ENCODE assay signal across 8 cellular contexts in genomic region chr10:38403347-38404117, GRCh38.
A peak's percentile ranks its signal among the peaks of the same experiment; 100 is the strongest.
DNase-seq lines count a peak whose midpoint lies in the region; ATAC-seq, FAIRE-seq and TF ChIP-seq lines count a peak whose summit lies in the region.
"Not testable (repeated sequence)": the region's sequence is repeated elsewhere in the genome, so short reads cannot be mapped to it uniquely, and the experiment has no call there.

No MANE protein-coding gene starts in this region.

- peak overlapping the region; percentile 87 to 92 (median 90) for H3K4me3 Mint-ChIP-seq in CD4-positive, alpha-beta memory T cell
- peak overlapping the region; percentile 83 for H3K4me3 Mint-ChIP-seq in activated CD4-positive, alpha-beta T cell treated with anti-CD3 and anti-CD28 coated beads for 36 hours

- H2AK5ac ChIP-seq in trophoblast cell (ENCODE audit: low read length): not testable (repeated sequence)

- not testable (repeated sequence) for H2BK120ac ChIP-seq in trophoblast cell (ENCODE audit: insufficient read depth, low read length, poor library complexity)

- not testable (repeated sequence) for TF ChIP-seq CTCF in KMS-11 (conservative IDR thresholded peaks at IDR 0.05; ENCODE audit: low read depth, low read length)
- TF ChIP-seq CTCF in body of pancreas (IDR thresholded peaks at IDR 0.05) (peak in 2 of 7 experiments; percentile 30 to 42), HepG2 (CRISPR knock-in tag; IDR thresholded peaks at IDR 0.05) (0 out of 2 replicates have a peak, but pooled peaks have one; percentile 1), tibial artery (IDR thresholded peaks at IDR 0.05) (peak in 1 of 2 experiments; percentile 5)

- H3K79me1 ChIP-seq in trophoblast cell (ENCODE audit: low read length): not testable (repeated sequence)

- CTCF ChIA-PET in CD4-positive, alpha-beta memory T cell (lab: Charles Lee; ENCODE audit: partially characterized antibody); activated CD4-positive, alpha-beta T cell treated with anti-CD3 and anti-CD28 coated beads for 36 hours (lab: Charles Lee); HepG2 (lab: Yijun Ruan, JAX; ENCODE audit: low intra/inter-chr PET ratio, low total read pairs): not testable (repeated sequence)

- peak overlapping the region; percentile 79; the same call in 1 of the 2 replicates for H2AFZ ChIP-seq in KMS-11 (ENCODE audit: low read depth)
- H2AFZ ChIP-seq in HepG2 (ENCODE audit: low read length); trophoblast cell (ENCODE audit: insufficient read depth, low read length, poor library complexity): not testable (repeated sequence)

- intact Hi-C loops in CD4-positive, alpha-beta memory T cell (cut with micrococcal nuclease); body of pancreas (cut with DNase I); HepG2 (cut with micrococcal nuclease; ENCODE audit: unreplicated experiment); tibial artery (cut with DNase I; ENCODE audit: low total_unique reads): not testable (repeated sequence)
- intact Hi-C loops in activated CD4-positive, alpha-beta T cell treated with anti-CD3 and anti-CD28 coated beads for 36 hours (cut with DNase I, micrococcal nuclease): loop anchor here (1.0 to 2.0 kb wide), 4 partner anchors 47 to 427 kb away; partner anchors contain the start of genes ZNF25 (in 1 of the 2), ZNF33A (in 1 of the 2) and ZNF37A (in 1 of the 2)

- not testable (repeated sequence) for H4K91ac ChIP-seq in trophoblast cell (ENCODE audit: low read depth, low read length)

- POLR2A ChIA-PET in CD4-positive, alpha-beta memory T cell (lab: Charles Lee; ENCODE audit: partially characterized antibody): interaction anchor here (1.2 to 2.1 kb wide), 3 partner anchors 393 to 546 kb away, joined by 3 to 16 read pairs (median 5); partner anchors contain the start of genes ZNF248, ZNF25 and ZNF33A
- POLR2A ChIA-PET in activated CD4-positive, alpha-beta T cell treated with anti-CD3 and anti-CD28 coated beads for 36 hours (lab: Charles Lee): interaction anchor here (0.7 kb wide), 1 partner anchor 425 kb away, joined by 3 read pairs; no protein-coding TSS in a partner anchor
- POLR2A ChIA-PET in HepG2 (lab: Yijun Ruan, JAX): not testable (repeated sequence)

- H4K12ac ChIP-seq in trophoblast cell (ENCODE audit: low read depth, low read length): not testable (repeated sequence)

- not testable (repeated sequence) for H3K36me3 Mint-ChIP-seq in CD4-positive, alpha-beta memory T cell; activated CD4-positive, alpha-beta T cell treated with anti-CD3 and anti-CD28 coated beads for 36 hours (ENCODE audit: low read depth)

- H3K4me1 Mint-ChIP-seq in CD4-positive, alpha-beta memory T cell: peaks cover 3 to 13% (median 8%) of the 10 kb centered on the region in 4 donors
- not testable (repeated sequence) for H3K4me1 Mint-ChIP-seq in activated CD4-positive, alpha-beta T cell treated with anti-CD3 and anti-CD28 coated beads for 36 hours

- H3K36me3 ChIP-seq in CD4-positive, alpha-beta memory T cell (ENCODE audit: insufficient read depth, low read length); KMS-11 (ENCODE audit: insufficient read depth); body of pancreas (replicated peaks in 1 of 2; ENCODE audit: insufficient read depth in 1 of 2, low read depth in 2 of 2); HepG2 (replicated peaks in 1 of 2; ENCODE audit: control insufficient read depth in 1 of 2, insufficient read depth in 2 of 2, low read length in 2 of 2); trophoblast cell (ENCODE audit: control insufficient read depth in 1 of 2, insufficient read depth in 2 of 2, low read length in 2 of 2); tibial artery: not testable (repeated sequence)

- not testable (repeated sequence) for H4K8ac ChIP-seq in trophoblast cell (ENCODE audit: low read depth, low read length)

- H3K4me3 ChIP-seq in CD4-positive, alpha-beta memory T cell (ENCODE audit: low read length in 2 of 2): peak overlapping the region in 1 of 2 donors; percentile 60
- not testable (repeated sequence) for H3K4me3 ChIP-seq in KMS-11 (IDR thresholded peaks at IDR 0.05; ENCODE audit: insufficient read depth, low read depth, low read length); trophoblast cell (ENCODE audit: low read depth, low read length)
- H3K4me3 ChIP-seq in body of pancreas (peak overlapping the region; percentile 4 to 31), HepG2 (replicated peaks in 1 of 3; ENCODE audit: insufficient read depth in 1 of 3, low read depth in 2 of 3, low read length in 3 of 3) (peak overlapping the region; percentile 56 to 73 (median 72); a peak in 5 of 6 replicates), tibial artery (peak overlapping the region; percentile 55 to 76)

- H2BK12ac ChIP-seq in trophoblast cell (ENCODE audit: low read length): not testable (repeated sequence)

- FAIRE-seq in HepG2 (lab: Jason Lieb, UNC): not testable (repeated sequence)

- H3K9me3 Mint-ChIP-seq in CD4-positive, alpha-beta memory T cell; activated CD4-positive, alpha-beta T cell treated with anti-CD3 and anti-CD28 coated beads for 36 hours (ENCODE audit: low read depth): not testable (repeated sequence)

- not testable (repeated sequence) for H3K27me3 Mint-ChIP-seq in CD4-positive, alpha-beta memory T cell; activated CD4-positive, alpha-beta T cell treated with anti-CD3 and anti-CD28 coated beads for 36 hours

- not testable (repeated sequence) for ATAC-seq in activated CD4-positive, alpha-beta T cell treated with anti-CD3 and anti-CD28 coated beads for 36 hours; body of pancreas; HepG2

- not testable (repeated sequence) for H3K4me1 ChIP-seq in CD4-positive, alpha-beta memory T cell (ENCODE audit: insufficient read depth, low read length); KMS-11 (ENCODE audit: low read depth, poor library complexity, severe bottlenecking); body of pancreas; HepG2 (ENCODE audit: insufficient read depth, low read length); trophoblast cell (ENCODE audit: control insufficient read depth in 1 of 2, insufficient read depth in 2 of 2, low read length in 2 of 2)
- peaks cover 0 to 12% (median 3%) of the 10 kb centered on the region in 4 donors for H3K4me1 ChIP-seq in tibial artery

- H3K27ac Mint-ChIP-seq in CD4-positive, alpha-beta memory T cell: peak overlapping the region; percentile 97 to 99 (median 99)
- peak overlapping the region; percentile 95 for H3K27ac Mint-ChIP-seq in activated CD4-positive, alpha-beta T cell treated with anti-CD3 and anti-CD28 coated beads for 36 hours

- TF ChIP-seq RAD21 in HepG2 (CRISPR knock-in tag; IDR thresholded peaks at IDR 0.05): not testable (repeated sequence)

- BruUV-seq in HepG2 (replicated peaks; lab: Mats Ljungman, UMichigan): TSS peak; percentile 88

- H2BK5ac ChIP-seq in trophoblast cell (ENCODE audit: low read depth, low read length, poor library complexity): not testable (repeated sequence)

- H3K27me3 ChIP-seq in CD4-positive, alpha-beta memory T cell (ENCODE audit: insufficient read depth, low read length); KMS-11 (ENCODE audit: insufficient read depth, low read depth); body of pancreas; HepG2 (ENCODE audit: control insufficient read depth in 1 of 2, insufficient read depth in 2 of 2, low read length in 2 of 2); trophoblast cell (ENCODE audit: insufficient read depth, low read length); tibial artery: not testable (repeated sequence)

- not testable (repeated sequence) for H3K4ac ChIP-seq in trophoblast cell (ENCODE audit: low read depth, low read length)

- peak overlapping the region; percentile 83 for H3K27ac ChIP-seq in CD4-positive, alpha-beta memory T cell (ENCODE audit: low read depth, low read length)
- peak overlapping the region; percentile 94 for H3K27ac ChIP-seq in KMS-11
- H3K27ac ChIP-seq in body of pancreas: peak overlapping the region in 3 of 4 donors; percentile 94 to 98 (median 96)
- peak overlapping the region; percentile 83 for H3K27ac ChIP-seq in HepG2 (ENCODE audit: extremely low read length, insufficient read depth, low read length)
- peak overlapping the region; percentile 17 for H3K27ac ChIP-seq in trophoblast cell (ENCODE audit: low read depth, low read length)
- peak overlapping the region; percentile 94 to 96 for H3K27ac ChIP-seq in tibial artery

- 70 to 72% methylated on average over 22 to 23 of the region's 23 CpGs for WGBS in body of pancreas, 2 donors
- WGBS in HepG2 (ENCODE audit: low lambda C conversion rate): 74% methylated on average over 22 of the region's 23 CpGs
- WGBS in trophoblast cell (ENCODE audit: extremely low coverage, insufficient coverage, insufficient read length): no CpG with 5 or more reads among the region's 23 CpGs

- H3K23ac ChIP-seq in trophoblast cell (ENCODE audit: low read length): not testable (repeated sequence)

- not testable (repeated sequence) for H3K14ac ChIP-seq in trophoblast cell (ENCODE audit: low read length)

- H3K4me2 ChIP-seq in KMS-11: peak overlapping the region; percentile 31
- H3K4me2 ChIP-seq in HepG2 (ENCODE audit: low read depth, low read length): peak overlapping the region; percentile 62
- not testable (repeated sequence) for H3K4me2 ChIP-seq in trophoblast cell (ENCODE audit: low read length)

- H3K9ac ChIP-seq in KMS-11 (peak overlapping the region; percentile 80; the same call in 1 of the 2 replicates), HepG2 (ENCODE audit: insufficient read depth, low read depth, low read length) (peak overlapping the region; percentile 76)
- H3K9ac ChIP-seq in trophoblast cell (ENCODE audit: low read length): not testable (repeated sequence)

- not testable (repeated sequence) for TF ChIP-seq EP300 in HepG2 (IDR thresholded peaks at IDR 0.05; ENCODE audit: low read depth in 2 of 2, low read length in 2 of 2); HepG2 (CRISPR knock-in tag; IDR thresholded peaks at IDR 0.05; ENCODE audit: borderline replicate concordance)

- not testable (repeated sequence) for DNase-seq in CD4-positive, alpha-beta memory T cell; HepG2 (ENCODE audit: low spot score)
- peak; percentile 5 for DNase-seq in activated CD4-positive, alpha-beta T cell treated with anti-CD3 and anti-CD28 coated beads for 36 hours
- peak in 1 of 4 donors; percentile 10 for DNase-seq in body of pancreas
- peak; percentile 6 for DNase-seq in fibroblast of gingiva (ENCODE audit: low read depth)
- peak in 1 of 2 donors; percentile 6 for DNase-seq in trophoblast cell
- peak in 1 of 2 donors; percentile 60 for DNase-seq in tibial artery

- not testable (repeated sequence) for TF ChIP-seq POLR2A in body of pancreas (IDR thresholded peaks at IDR 0.05); HepG2 (IDR thresholded peaks at IDR 0.05; ENCODE audit: insufficient read depth in 1 of 2, low read depth in 2 of 2, low read length in 2 of 2)

- not testable (repeated sequence) for H3K9me3 ChIP-seq in CD4-positive, alpha-beta memory T cell (ENCODE audit: control insufficient read depth in 1 of 2, low read length in 2 of 2); body of pancreas; HepG2 (ENCODE audit: low read length); trophoblast cell (ENCODE audit: insufficient read depth, low read depth, low read length); tibial artery

- H4K20me1 ChIP-seq in KMS-11 (ENCODE audit: insufficient read depth); HepG2 (ENCODE audit: insufficient read depth, low read length): not testable (repeated sequence)

- in situ Hi-C loops in HepG2 (cut with HindIII; ENCODE audit: extremely low pct_ligation_motif_present, low pct_unique_long_range_greater_than_20kb): not testable (repeated sequence)

- not testable (repeated sequence) for H3K18ac ChIP-seq in trophoblast cell (ENCODE audit: low read length)

- not testable (repeated sequence) for H3K79me2 ChIP-seq in KMS-11 (ENCODE audit: insufficient read depth, low read depth); HepG2 (ENCODE audit: insufficient read depth, low read length); trophoblast cell (ENCODE audit: control insufficient read depth, insufficient read depth, low read length, poor library complexity)

Comparison
In these comparisons a context has a peak if more than half of its experiments do, and no peak if none do; other contexts are left out.
1. H3K27ac ChIP-seq: peak in every context shown above with its lines; median percentile 96 in body of pancreas; 95 in tibial artery; 94 in KMS-11; 83 in CD4-positive, alpha-beta memory T cell; 83 in HepG2; 17 in trophoblast cell.